ENCODE assay signal across 17 cellular contexts in genomic region chr4:135741583-135741982, GRCh38.
"Had no signal": no experiment of that assay in that cellular context is flagged by ENCODE, and none has a peak within 500 bp of the region (broad histone marks: within the 10 kb centered on the region; RNA-seq: fewer than 3 reads in every experiment).

No MANE protein-coding gene starts in this region.

- H3K36me3 ChIP-seq: gastroesophageal sphincter, heart left ventricle, transverse colon, uterus had no signal

- H3K79me2 ChIP-seq: parathyroid adenoma had no signal

- H3K4me3 ChIP-seq: gastroesophageal sphincter, heart left ventricle, transverse colon, uterus had no signal

- H3K9ac ChIP-seq: parathyroid adenoma had no signal

- H3K9me3 ChIP-seq: gastroesophageal sphincter, transverse colon, uterus had no signal

- DNase-seq: activated naive CD4-positive, alpha-beta T cell treated with Interleukin-2 at 50 U/mL for 16 hours; activated naive CD8-positive, alpha-beta T cell treated with anti-CD3 and anti-CD28 coated beads for 36 hours; activated T-cell treated with anti-CD3 and anti-CD28 coated beads, Interleukin-2, amount 50 U/mL, for 24 hours; central memory CD4-positive, alpha-beta T cell; heart left ventricle; left colon; nucleus accumbens; small intestine; stimulated activated CD4-positive, alpha-beta T cell treated with anti-CD3 and anti-CD28 coated beads, Interleukin-15, amount 100 ng/mL, for 24 hours; stimulated activated CD4-positive, alpha-beta T cell treated with anti-CD3 and anti-CD28 coated beads, Interleukin-2, amount 100 ng/mL, for 48 hours; stimulated activated CD8-positive, alpha-beta memory T cell treated with anti-CD3 and anti-CD28 coated beads, Interleukin-4, amount 100 ng/mL, for 48 hours; stimulated activated naive B cell treated with anti-CD40 and anti-IgM and Interleukin-4, amounts not matched to agents 10 μg/mL and 1 μg/mL and 100 μg/mL, for 72 hours; T-helper 9 cell; transverse colon; uterus had no signal

- H2AFZ ChIP-seq: parathyroid adenoma had no signal

- H3K27ac ChIP-seq: gastroesophageal sphincter, heart left ventricle, parathyroid adenoma, transverse colon, uterus had no signal

- H3K27me3 ChIP-seq: gastroesophageal sphincter, heart left ventricle, transverse colon, uterus had no signal
